Comparison of ENCODE assay signal across 1 cellular context in the genomic region with DNA sequence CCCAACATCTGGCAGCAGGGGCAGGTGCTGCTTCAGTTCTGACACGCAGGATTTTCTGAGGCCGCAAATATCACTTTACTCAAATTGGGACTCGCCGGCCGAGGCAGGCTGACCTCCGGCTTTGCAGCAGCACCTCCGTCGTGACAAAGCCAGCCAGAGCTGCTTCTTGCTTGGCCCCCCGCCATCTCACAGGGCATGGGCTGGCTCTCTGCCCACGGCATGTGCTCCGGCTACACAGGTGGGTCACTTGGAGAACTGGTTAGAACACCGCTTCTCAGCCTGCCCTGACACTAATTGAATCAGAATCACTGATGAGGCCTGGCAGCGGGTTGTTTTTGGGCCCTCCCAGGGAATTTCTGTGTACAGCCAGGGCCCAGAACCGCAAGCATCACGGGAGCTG.
TF ChIP-seq lines count a peak whose summit lies in the region.

No MANE protein-coding gene starts in this region.

TF ChIP-seq in HepG2, 621 proteins besides CTCF, POLR2A, EP300 and RAD21:
- no peak for TF ChIP-seq ESRRA (CRISPR knock-in tag; IDR thresholded peaks at IDR 0.05; ENCODE audit: low read depth)
- TF ChIP-seq ZNF30 (CRISPR knock-in tag; IDR thresholded peaks at IDR 0.05), result no peak
- TF ChIP-seq SOX13 (IDR thresholded peaks at IDR 0.05), result no peak
- TF ChIP-seq SOX13 (CRISPR knock-in tag; conservative IDR thresholded peaks at IDR 0.05 in 1 of 2, IDR thresholded peaks at IDR 0.05 in 1 of 2), result no peak
- TF ChIP-seq KDM5B (CRISPR knock-in tag; IDR thresholded peaks at IDR 0.05; ENCODE audit: borderline replicate concordance), result no peak
- TF ChIP-seq, protein P1, sequence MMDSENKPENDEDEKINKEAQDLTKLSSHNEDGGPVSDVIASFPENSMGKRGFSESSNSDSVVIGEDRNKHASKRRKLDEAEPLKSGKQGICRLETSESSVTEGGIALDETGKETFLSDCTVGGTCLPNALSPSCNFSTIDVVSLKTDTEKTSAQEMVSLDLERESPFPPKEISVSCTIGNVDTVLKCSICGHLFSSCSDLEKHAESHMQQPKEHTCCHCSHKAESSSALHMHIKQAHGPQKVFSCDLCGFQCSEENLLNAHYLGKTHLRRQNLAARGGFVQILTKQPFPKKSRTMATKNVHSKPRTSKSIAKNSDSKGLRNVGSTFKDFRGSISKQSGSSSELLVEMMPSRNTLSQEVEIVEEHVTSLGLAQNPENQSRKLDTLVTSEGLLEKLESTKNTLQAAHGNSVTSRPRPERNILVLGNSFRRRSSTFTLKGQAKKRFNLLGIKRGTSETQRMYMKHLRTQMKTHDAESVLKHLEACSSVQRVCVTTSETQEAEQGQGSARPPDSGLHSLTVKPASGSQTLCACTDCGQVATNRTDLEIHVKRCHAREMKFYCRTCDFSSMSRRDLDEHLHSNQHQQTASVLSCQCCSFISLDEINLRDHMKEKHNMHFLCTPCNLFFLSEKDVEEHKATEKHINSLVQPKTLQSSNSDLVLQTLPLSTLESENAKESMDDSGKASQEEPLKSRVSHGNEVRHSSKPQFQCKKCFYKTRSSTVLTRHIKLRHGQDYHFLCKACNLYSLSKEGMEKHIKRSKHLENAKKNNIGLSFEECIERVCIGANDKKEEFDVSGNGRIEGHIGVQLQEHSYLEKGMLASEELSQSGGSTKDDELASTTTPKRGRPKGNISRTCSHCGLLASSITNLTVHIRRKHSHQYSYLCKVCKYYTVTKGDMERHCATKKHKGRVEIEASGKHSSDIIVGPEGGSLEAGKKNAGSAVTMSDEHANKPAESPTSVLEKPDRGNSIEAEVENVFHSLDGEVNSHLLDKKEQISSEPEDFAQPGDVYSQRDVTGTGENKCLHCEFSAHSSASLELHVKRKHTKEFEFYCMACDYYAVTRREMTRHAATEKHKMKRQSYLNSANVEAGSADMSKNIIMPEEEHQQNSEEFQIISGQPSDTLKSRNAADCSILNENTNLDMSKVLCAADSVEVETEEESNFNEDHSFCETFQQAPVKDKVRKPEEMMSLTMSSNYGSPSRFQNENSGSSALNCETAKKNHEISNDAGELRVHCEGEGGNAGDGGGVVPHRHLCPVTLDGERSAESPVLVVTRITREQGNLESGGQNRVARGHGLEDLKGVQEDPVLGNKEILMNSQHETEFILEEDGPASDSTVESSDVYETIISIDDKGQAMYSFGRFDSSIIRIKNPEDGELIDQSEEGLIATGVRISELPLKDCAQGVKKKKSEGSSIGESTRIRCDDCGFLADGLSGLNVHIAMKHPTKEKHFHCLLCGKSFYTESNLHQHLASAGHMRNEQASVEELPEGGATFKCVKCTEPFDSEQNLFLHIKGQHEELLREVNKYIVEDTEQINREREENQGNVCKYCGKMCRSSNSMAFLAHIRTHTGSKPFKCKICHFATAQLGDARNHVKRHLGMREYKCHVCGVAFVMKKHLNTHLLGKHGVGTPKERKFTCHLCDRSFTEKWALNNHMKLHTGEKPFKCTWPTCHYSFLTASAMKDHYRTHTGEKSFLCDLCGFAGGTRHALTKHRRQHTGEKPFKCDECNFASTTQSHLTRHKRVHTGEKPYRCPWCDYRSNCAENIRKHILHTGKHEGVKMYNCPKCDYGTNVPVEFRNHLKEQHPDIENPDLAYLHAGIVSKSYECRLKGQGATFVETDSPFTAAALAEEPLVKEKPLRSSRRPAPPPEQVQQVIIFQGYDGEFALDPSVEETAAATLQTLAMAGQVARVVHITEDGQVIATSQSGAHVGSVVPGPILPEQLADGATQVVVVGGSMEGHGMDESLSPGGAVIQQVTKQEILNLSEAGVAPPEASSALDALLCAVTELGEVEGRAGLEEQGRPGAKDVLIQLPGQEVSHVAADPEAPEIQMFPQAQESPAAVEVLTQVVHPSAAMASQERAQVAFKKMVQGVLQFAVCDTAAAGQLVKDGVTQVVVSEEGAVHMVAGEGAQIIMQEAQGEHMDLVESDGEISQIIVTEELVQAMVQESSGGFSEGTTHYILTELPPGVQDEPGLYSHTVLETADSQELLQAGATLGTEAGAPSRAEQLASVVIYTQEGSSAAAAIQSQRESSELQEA (CRISPR knock-in tag; IDR thresholded peaks at IDR 0.05; ENCODE audit: not compliant biosample characterization), result no peak
- TF ChIP-seq MAX (IDR thresholded peaks at IDR 0.05), result no peak
- TF ChIP-seq REL (CRISPR knock-in tag; conservative IDR thresholded peaks at IDR 0.05), result no peak
- no peak for TF ChIP-seq ZNF770 (CRISPR knock-in tag; IDR thresholded peaks at IDR 0.05)
- no peak for TF ChIP-seq NCOA5 (CRISPR knock-in tag; IDR thresholded peaks at IDR 0.05)
- TF ChIP-seq KLF13 (CRISPR knock-in tag; IDR thresholded peaks at IDR 0.05), result no peak
- no peak for TF ChIP-seq ZNF383 (CRISPR knock-in tag; IDR thresholded peaks at IDR 0.05; ENCODE audit: borderline replicate concordance)
- TF ChIP-seq CHD4 (IDR thresholded peaks at IDR 0.05; ENCODE audit: borderline replicate concordance, low read length), result no peak
- TF ChIP-seq RFXAP (CRISPR knock-in tag; IDR thresholded peaks at IDR 0.05; ENCODE audit: borderline replicate concordance), result no peak
- TF ChIP-seq ARID2 (CRISPR knock-in tag; IDR thresholded peaks at IDR 0.05; ENCODE audit: borderline replicate concordance), result no peak
- no peak for TF ChIP-seq RBM22 (optimal IDR thresholded peaks at IDR 0.05; ENCODE audit: low read length)
- no peak for TF ChIP-seq ZNF883 (CRISPR knock-in tag; IDR thresholded peaks at IDR 0.05; ENCODE audit: not compliant biosample characterization)
- TF ChIP-seq FOXM1 (CRISPR knock-in tag; IDR thresholded peaks at IDR 0.05), result no peak
- no peak for TF ChIP-seq PLRG1 (conservative IDR thresholded peaks at IDR 0.05)
